Comparison of ENCODE assay signal across 1 cellular context in genomic region chr3:71955549-71956373, GRCh38.
TF ChIP-seq lines count a peak whose summit lies in the region.

No MANE protein-coding gene starts in this region.

TF ChIP-seq in GM12878, 131 proteins besides CTCF, POLR2A, EP300 and RAD21 (continued from another document):
- TF ChIP-seq MTA2 (IDR thresholded peaks at IDR 0.05; ENCODE audit: low read depth) (peak; percentile 47), SMAD1 (IDR thresholded peaks at IDR 0.05; ENCODE audit: low read depth, partially characterized antibody) (peak; percentile 92), NFIC (IDR thresholded peaks at IDR 0.05; ENCODE audit: low read depth, low read length) (peak; percentile 35; the same call in 1 of the 2 replicates), GATAD2B (conservative IDR thresholded peaks at IDR 0.05; ENCODE audit: low read depth) (0 out of 2 replicates have a peak, but pooled peaks have one; percentile 31), JUNB (IDR thresholded peaks at IDR 0.05) (0 out of 2 replicates have a peak, but pooled peaks have one; percentile 12), WRNIP1 (IDR thresholded peaks at IDR 0.05; ENCODE audit: borderline replicate concordance, low read depth, low read length) (no peak), SPI1 (IDR thresholded peaks at IDR 0.05; ENCODE audit: borderline replicate concordance, insufficient read depth, low read depth, low read length) (peak; percentile 1; the same call in 1 of the 2 replicates), MEF2A (IDR thresholded peaks at IDR 0.05; ENCODE audit: insufficient read depth, low read depth, low read length) (no peak), ZNF384 (IDR thresholded peaks at IDR 0.05; ENCODE audit: borderline replicate concordance, low read depth, low read length) (peak; percentile 95), SKIL (IDR thresholded peaks at IDR 0.05; ENCODE audit: low read depth, poor library complexity, severe bottlenecking) (peak; percentile 41), BACH1 (IDR thresholded peaks at IDR 0.05; ENCODE audit: borderline replicate concordance) (no peak), HDAC6 (IDR thresholded peaks at IDR 0.05; ENCODE audit: unreplicated experiment) (no peak), CREM (IDR thresholded peaks at IDR 0.05; ENCODE audit: low read depth) (0 out of 2 replicates have a peak, but pooled peaks have one; percentile 16)
- TF ChIP-seq, protein P1, sequence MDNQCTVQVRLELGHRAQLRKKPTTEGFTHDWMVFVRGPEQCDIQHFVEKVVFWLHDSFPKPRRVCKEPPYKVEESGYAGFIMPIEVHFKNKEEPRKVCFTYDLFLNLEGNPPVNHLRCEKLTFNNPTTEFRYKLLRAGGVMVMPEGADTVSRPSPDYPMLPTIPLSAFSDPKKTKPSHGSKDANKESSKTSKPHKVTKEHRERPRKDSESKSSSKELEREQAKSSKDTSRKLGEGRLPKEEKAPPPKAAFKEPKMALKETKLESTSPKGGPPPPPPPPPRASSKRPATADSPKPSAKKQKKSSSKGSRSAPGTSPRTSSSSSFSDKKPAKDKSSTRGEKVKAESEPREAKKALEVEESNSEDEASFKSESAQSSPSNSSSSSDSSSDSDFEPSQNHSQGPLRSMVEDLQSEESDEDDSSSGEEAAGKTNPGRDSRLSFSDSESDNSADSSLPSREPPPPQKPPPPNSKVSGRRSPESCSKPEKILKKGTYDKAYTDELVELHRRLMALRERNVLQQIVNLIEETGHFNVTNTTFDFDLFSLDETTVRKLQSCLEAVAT (IDR thresholded peaks at IDR 0.05): 0 out of 2 replicates have a peak, but pooled peaks have one; percentile 25
